12 cellular contexts compared by ENCODE assay signal in the genomic region with DNA sequence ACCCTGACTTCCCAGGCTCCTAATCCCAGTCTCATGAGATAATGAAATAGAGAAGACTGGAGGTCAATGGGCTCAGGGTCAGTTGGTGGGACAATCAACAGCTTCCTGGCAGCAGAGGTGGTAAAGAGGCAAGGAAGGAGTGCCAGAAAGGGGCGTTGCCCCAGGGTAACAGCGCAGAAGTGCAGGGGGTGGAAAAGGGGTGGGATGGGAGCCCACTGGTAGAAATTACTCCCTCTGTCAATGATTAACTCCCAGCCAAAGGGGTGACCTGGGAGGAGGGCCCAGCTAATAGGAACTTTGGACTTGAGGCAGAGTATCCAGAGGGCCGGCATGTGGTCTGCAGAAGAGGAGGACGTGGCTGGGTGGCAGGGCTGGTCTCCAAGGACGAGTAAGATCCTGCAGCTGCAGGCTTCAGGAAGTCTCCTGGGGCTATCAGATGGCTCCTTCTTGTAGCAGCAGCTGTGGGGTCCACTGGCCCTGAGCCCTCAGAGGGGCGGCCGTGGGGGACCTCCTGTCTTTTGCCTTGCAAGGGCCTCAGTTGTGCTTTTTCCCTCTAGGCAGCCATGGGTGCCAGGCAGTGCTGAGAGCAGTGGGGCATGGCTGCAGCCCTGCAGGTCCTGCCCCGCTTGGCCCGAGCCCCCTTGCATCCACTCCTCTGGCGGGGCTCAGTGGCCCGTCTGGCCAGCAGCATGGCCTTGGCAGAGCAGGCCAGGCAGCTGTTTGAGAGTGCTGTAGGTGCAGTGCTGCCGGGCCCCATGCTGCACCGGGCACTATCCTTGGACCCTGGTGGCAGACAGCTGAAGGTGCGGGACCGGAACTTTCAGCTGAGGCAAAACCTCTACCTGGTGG.
DNase-seq lines count a peak whose midpoint lies in the region; TF ChIP-seq lines count a peak whose summit lies in the region.
"Had no signal": no experiment of that assay in that cellular context is flagged by ENCODE, and none has a peak within 500 bp of the region (broad histone marks: within the 10 kb centered on the region; RNA-seq: fewer than 3 reads in every experiment).

No MANE protein-coding gene starts in this region.

- H3K4me2 ChIP-seq in Loucy (ENCODE audit: low read depth, low read length, poor library complexity, severe bottlenecking): peak overlapping the region; percentile 87

- H3K27me3 ChIP-seq in Loucy (ENCODE audit: insufficient read depth, low read length, poor library complexity, severe bottlenecking) (no peaks in the 10 kb centered on the region), rectal smooth muscle tissue (ENCODE audit: control insufficient read depth, insufficient read depth, low read length) (no peaks in the 10 kb centered on the region)
- H3K27me3 ChIP-seq: tibial nerve had no signal

- H3K4me1 ChIP-seq in Loucy (ENCODE audit: insufficient read depth, low read length, poor library complexity, severe bottlenecking) (peaks cover 17% of the 10 kb centered on the region), rectal smooth muscle tissue (ENCODE audit: control insufficient read depth, insufficient read depth, low read length) (no peaks in the 10 kb centered on the region)

- no peaks in the 10 kb centered on the region for H3K9me3 ChIP-seq in Loucy (ENCODE audit: insufficient read depth, low read depth, low read length)
- H3K9me3 ChIP-seq: tibial nerve had no signal

- no peak overlapping the region for H3K27ac ChIP-seq in rectal smooth muscle tissue (ENCODE audit: low read depth, low read length)

- H3F3A ChIP-seq in Loucy (ENCODE audit: low read depth): no peaks in the 10 kb centered on the region

- H3K9me2 ChIP-seq in Loucy (replicated peaks; ENCODE audit: low read depth, low read length): no peaks in the 10 kb centered on the region

- peaks cover 25% of the 10 kb centered on the region for H3K79me2 ChIP-seq in Loucy (ENCODE audit: insufficient read depth, low read length)

- no peak for TF ChIP-seq CTCF in Loucy (conservative IDR thresholded peaks at IDR 0.05; ENCODE audit: low read length)

- H4K20me1 ChIP-seq in Loucy (ENCODE audit: insufficient read depth, low read length, poor library complexity, severe bottlenecking): no peaks in the 10 kb centered on the region

- H3K9ac ChIP-seq in Loucy (ENCODE audit: low read depth, low read length, poor library complexity, severe bottlenecking): peak overlapping the region; percentile 92
- H3K9ac ChIP-seq in rectal smooth muscle tissue (ENCODE audit: low read length): no peak overlapping the region

- H3K36me3 ChIP-seq in Loucy (ENCODE audit: insufficient read depth, low read length) (no peaks in the 10 kb centered on the region), rectal smooth muscle tissue (ENCODE audit: control insufficient read depth, insufficient read depth, low read length) (peaks cover 6% of the 10 kb centered on the region)

- peak; percentile 8 for DNase-seq in DMS 273 (lab: John Stamatoyannopoulos, UW; ENCODE audit: unreplicated experiment)
- DNase-seq in DMS 273 treated with DMSO at 0.1 percent for 48 hours (lab: John Stamatoyannopoulos, UW): no peak
- DNase-seq in islet precursor cell: peak; percentile 53
- no peak for DNase-seq in superior temporal gyrus (ENCODE audit: extremely low spot score)
- DNase-seq in T-helper 9 cell: no peak
- DNase-seq in NCI-H2029 (lab: John Stamatoyannopoulos, UW): no peak
- DNase-seq: activated CD8-positive, alpha-beta memory T cell treated with anti-CD3 and anti-CD28 coated beads, Interleukin-2, amount 50 U/mL, for 48 hours; amygdala; OCI-M1 had no signal

- H3K4me3 ChIP-seq in Loucy (ENCODE audit: low read length, poor library complexity, severe bottlenecking) (no peak overlapping the region), rectal smooth muscle tissue (ENCODE audit: low read length) (peak overlapping the region; percentile 11)

- no peak overlapping the region for H2AFZ ChIP-seq in Loucy (ENCODE audit: low read length)

Comparison
In these comparisons a context has a peak if more than half of its experiments do, and no peak if none do; other contexts are left out.
1. DNase-seq: peak in DMS 273 (single experiment) and islet precursor cell (single experiment); none in DMS 273 treated with DMSO at 0.1 percent for 48 hours (single experiment), superior temporal gyrus (single experiment), T-helper 9 cell (single experiment) and NCI-H2029 (single experiment).